Comparison of ENCODE assay signal across 8 cellular contexts in genomic region chr22:40345801-40346177, GRCh38. TPM values are rescaled to one million over a fixed set of nuclear protein-coding genes. Genes with fewer than 3 reads are reported as not detected.
DNase-seq lines count a peak whose midpoint lies in the region; ATAC-seq and TF ChIP-seq lines count a peak whose summit lies in the region.

No MANE protein-coding gene starts in this region.

- peaks cover 8% of the 10 kb centered on the region; the same call in 2 of the 3 replicates for H3K4me1 Mint-ChIP-seq in GM23338
- peaks cover 22 to 43% of the 10 kb centered on the region in 2 donors for H3K4me1 Mint-ChIP-seq in effector memory CD8-positive, alpha-beta T cell (ENCODE audit: low read depth in 2 of 2)

- no peaks in the 10 kb centered on the region for H3K27me3 ChIP-seq in GM23338 (ENCODE audit: insufficient read depth)
- H3K27me3 ChIP-seq in muscle layer of colon (ENCODE audit: control insufficient read depth in 1 of 2, insufficient read depth in 2 of 2, low read length in 2 of 2), result no peaks in the 10 kb centered on the region
- H3K27me3 ChIP-seq in thymus (ENCODE audit: control insufficient read depth, insufficient read depth), result no peaks in the 10 kb centered on the region

- peaks cover 16% of the 10 kb centered on the region for H4K20me1 ChIP-seq in GM23338 (replicated peaks; ENCODE audit: insufficient read depth)

- H3K9me3 Mint-ChIP-seq in GM23338, result no peaks in the 10 kb centered on the region
- no peaks in the 10 kb centered on the region for H3K9me3 Mint-ChIP-seq in effector memory CD8-positive, alpha-beta T cell

- H3K4me1 ChIP-seq in GM23338 (ENCODE audit: insufficient read depth) (peaks cover 6% of the 10 kb centered on the region; the same call in 1 of the 2 replicates), muscle layer of colon (ENCODE audit: insufficient read depth, low read length) (peaks cover 15% of the 10 kb centered on the region), thymus (ENCODE audit: control insufficient read depth, insufficient read depth, low read length) (peaks cover 19% of the 10 kb centered on the region)

- peak overlapping the region; percentile 87 for H3K4me2 ChIP-seq in GM23338

- DNase-seq in D341Med (ENCODE audit: low spot score) (peak; percentile 74), GM23338 (ENCODE audit: low spot score) (no peak), MV-4-11 (lab: John Stamatoyannopoulos, UW) (peak; percentile 37)
- peak; percentile 27 to 52 for DNase-seq in activated CD4-positive, alpha-beta T cell treated with anti-CD3 and anti-CD28 coated beads, Interleukin-2, amount 50 U/mL, for 24 hours (ENCODE audit: low read depth in 1 of 2, low spot score in 1 of 2)
- DNase-seq in effector memory CD8-positive, alpha-beta T cell, result peak; percentile 26 to 46 (median 27)

- peaks cover 32% of the 10 kb centered on the region for H3K36me3 Mint-ChIP-seq in GM23338 (ENCODE audit: low read depth)
- H3K36me3 Mint-ChIP-seq in effector memory CD8-positive, alpha-beta T cell (ENCODE audit: insufficient read depth), result peaks cover 49% of the 10 kb centered on the region

- TF ChIP-seq CTCF in GM23338 (conservative IDR thresholded peaks at IDR 0.05; ENCODE audit: low read depth in 2 of 2), result no peak; a peak in 1 of 4 replicates

- peak overlapping the region; percentile 97 for H3K4me3 Mint-ChIP-seq in GM23338
- H3K4me3 Mint-ChIP-seq in effector memory CD8-positive, alpha-beta T cell, result peak overlapping the region; percentile 95 to 97

- peaks cover 9% of the 10 kb centered on the region for H3K27me3 Mint-ChIP-seq in GM23338 (ENCODE audit: insufficient read depth, low read depth, poor library complexity)
- no peaks in the 10 kb centered on the region for H3K27me3 Mint-ChIP-seq in effector memory CD8-positive, alpha-beta T cell

- WGBS in thymus, result 1% methylated on average over 20 of the region's 20 CpGs

- H2AFZ ChIP-seq in GM23338, result peak overlapping the region; percentile 98

- H3K27ac ChIP-seq in GM23338 (ENCODE audit: low read depth) (peak overlapping the region; percentile 89), muscle layer of colon (ENCODE audit: low read depth, low read length) (peak overlapping the region; percentile 90), thymus (ENCODE audit: low read depth) (peak overlapping the region; percentile 95)

- ATAC-seq in GM23338 (peak; percentile 17), HG03378 (IDR thresholded peaks at IDR 0.05; ENCODE audit: unreplicated experiment) (no peak)
- ATAC-seq in effector memory CD8-positive, alpha-beta T cell (replicated peaks), result peak; percentile 58

- peaks cover 17% of the 10 kb centered on the region for H3F3A ChIP-seq in GM23338 (replicated peaks; ENCODE audit: low read depth)

- no peaks in the 10 kb centered on the region for H3K9me2 ChIP-seq in GM23338 (ENCODE audit: insufficient read depth)

- H3K9ac ChIP-seq in muscle layer of colon (ENCODE audit: low read length), result peak overlapping the region; percentile 86

- H3K36me3 ChIP-seq in GM23338 (ENCODE audit: insufficient read depth) (peaks cover 21% of the 10 kb centered on the region), muscle layer of colon (ENCODE audit: insufficient read depth, low read length) (peaks cover 16% of the 10 kb centered on the region), thymus (ENCODE audit: control insufficient read depth, insufficient read depth) (peaks cover 13% of the 10 kb centered on the region)

- no peaks in the 10 kb centered on the region for H3K9me3 ChIP-seq in muscle layer of colon (ENCODE audit: low read length)
- H3K9me3 ChIP-seq in thymus (ENCODE audit: control insufficient read depth), result no peaks in the 10 kb centered on the region

- peaks cover 43% of the 10 kb centered on the region for H3K79me2 ChIP-seq in GM23338 (replicated peaks; ENCODE audit: insufficient read depth)

- H3K4me3 ChIP-seq in GM23338 (peak overlapping the region; percentile 68), muscle layer of colon (ENCODE audit: low read depth in 1 of 2, low read length in 2 of 2) (peak overlapping the region; percentile 59 to 92), thymus (ENCODE audit: low read length) (peak overlapping the region; percentile 65)

- peak overlapping the region; percentile 97 for H3K27ac Mint-ChIP-seq in GM23338
- peak overlapping the region; percentile 95 to 96 for H3K27ac Mint-ChIP-seq in effector memory CD8-positive, alpha-beta T cell

TF ChIP-seq in GM23338, 12 proteins besides CTCF, POLR2A, EP300 and RAD21 (continues in another document):
- TF ChIP-seq CREB1 (CRISPR knock-in tag; IDR thresholded peaks at IDR 0.05; ENCODE audit: low read depth) (no peak), EZH2phosphoT487 (IDR thresholded peaks at IDR 0.05; ENCODE audit: unreplicated experiment) (no peak), JUNB (IDR thresholded peaks at IDR 0.05; ENCODE audit: unreplicated experiment) (no peak), STAT1 (IDR thresholded peaks at IDR 0.05; ENCODE audit: unreplicated experiment) (no peak), ZNF331 (CRISPR knock-in tag; IDR thresholded peaks at IDR 0.05; ENCODE audit: low read depth) (no peak)
- TF ChIP-seq, protein P1, sequence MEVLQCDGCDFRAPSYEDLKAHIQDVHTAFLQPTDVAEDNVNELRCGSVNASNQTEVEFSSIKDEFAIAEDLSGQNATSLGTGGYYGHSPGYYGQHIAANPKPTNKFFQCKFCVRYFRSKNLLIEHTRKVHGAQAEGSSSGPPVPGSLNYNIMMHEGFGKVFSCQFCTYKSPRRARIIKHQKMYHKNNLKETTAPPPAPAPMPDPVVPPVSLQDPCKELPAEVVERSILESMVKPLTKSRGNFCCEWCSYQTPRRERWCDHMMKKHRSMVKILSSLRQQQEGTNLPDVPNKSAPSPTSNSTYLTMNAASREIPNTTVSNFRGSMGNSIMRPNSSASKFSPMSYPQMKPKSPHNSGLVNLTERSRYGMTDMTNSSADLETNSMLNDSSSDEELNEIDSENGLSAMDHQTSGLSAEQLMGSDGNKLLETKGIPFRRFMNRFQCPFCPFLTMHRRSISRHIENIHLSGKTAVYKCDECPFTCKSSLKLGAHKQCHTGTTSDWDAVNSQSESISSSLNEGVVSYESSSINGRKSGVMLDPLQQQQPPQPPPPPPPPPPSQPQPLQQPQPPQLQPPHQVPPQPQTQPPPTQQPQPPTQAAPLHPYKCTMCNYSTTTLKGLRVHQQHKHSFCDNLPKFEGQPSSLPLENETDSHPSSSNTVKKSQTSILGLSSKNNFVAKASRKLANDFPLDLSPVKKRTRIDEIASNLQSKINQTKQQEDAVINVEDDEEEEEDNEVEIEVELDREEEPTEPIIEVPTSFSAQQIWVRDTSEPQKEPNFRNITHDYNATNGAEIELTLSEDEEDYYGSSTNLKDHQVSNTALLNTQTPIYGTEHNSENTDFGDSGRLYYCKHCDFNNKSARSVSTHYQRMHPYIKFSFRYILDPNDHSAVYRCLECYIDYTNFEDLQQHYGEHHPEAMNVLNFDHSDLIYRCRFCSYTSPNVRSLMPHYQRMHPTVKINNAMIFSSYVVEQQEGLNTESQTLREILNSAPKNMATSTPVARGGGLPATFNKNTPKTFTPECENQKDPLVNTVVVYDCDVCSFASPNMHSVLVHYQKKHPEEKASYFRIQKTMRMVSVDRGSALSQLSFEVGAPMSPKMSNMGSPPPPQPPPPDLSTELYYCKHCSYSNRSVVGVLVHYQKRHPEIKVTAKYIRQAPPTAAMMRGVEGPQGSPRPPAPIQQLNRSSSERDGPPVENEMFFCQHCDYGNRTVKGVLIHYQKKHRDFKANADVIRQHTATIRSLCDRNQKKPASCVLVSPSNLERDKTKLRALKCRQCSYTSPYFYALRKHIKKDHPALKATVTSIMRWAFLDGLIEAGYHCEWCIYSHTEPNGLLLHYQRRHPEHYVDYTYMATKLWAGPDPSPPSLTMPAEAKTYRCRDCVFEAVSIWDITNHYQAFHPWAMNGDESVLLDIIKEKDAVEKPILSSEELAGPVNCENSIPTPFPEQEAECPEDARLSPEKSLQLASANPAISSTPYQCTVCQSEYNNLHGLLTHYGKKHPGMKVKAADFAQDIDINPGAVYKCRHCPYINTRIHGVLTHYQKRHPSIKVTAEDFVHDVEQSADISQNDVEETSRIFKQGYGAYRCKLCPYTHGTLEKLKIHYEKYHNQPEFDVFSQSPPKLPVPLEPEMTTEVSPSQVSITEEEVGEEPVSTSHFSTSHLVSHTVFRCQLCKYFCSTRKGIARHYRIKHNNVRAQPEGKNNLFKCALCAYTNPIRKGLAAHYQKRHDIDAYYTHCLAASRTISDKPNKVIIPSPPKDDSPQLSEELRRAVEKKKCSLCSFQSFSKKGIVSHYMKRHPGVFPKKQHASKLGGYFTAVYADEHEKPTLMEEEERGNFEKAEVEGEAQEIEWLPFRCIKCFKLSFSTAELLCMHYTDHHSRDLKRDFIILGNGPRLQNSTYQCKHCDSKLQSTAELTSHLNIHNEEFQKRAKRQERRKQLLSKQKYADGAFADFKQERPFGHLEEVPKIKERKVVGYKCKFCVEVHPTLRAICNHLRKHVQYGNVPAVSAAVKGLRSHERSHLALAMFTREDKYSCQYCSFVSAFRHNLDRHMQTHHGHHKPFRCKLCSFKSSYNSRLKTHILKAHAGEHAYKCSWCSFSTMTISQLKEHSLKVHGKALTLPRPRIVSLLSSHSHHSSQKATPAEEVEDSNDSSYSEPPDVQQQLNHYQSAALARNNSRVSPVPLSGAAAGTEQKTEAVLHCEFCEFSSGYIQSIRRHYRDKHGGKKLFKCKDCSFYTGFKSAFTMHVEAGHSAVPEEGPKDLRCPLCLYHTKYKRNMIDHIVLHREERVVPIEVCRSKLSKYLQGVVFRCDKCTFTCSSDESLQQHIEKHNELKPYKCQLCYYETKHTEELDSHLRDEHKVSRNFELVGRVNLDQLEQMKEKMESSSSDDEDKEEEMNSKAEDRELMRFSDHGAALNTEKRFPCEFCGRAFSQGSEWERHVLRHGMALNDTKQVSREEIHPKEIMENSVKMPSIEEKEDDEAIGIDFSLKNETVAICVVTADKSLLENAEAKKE (CRISPR knock-in tag; IDR thresholded peaks at IDR 0.05), result no peak

RNA-seq across cellular contexts. Expression of gene ADSL, which starts 0.5 kb away (rescaled TPM):
- 221 and 232 TPM in 2 replicates for total RNA-seq in GM23338 (2014; rRNA removed; shearing (Covaris generic))
- 120 and 131 TPM in 2 replicates for polyA plus RNA-seq in GM23338 (2016; fragmentation: Nextera tagmentation; extraction: Ambion mirVana)
- polyA plus RNA-seq in thymus, result 58.0 TPM

RNA-seq across cellular contexts. Expression of gene SGSM3, which starts 24.6 kb away (rescaled TPM):
- 80.1 and 82.6 TPM in 2 replicates for total RNA-seq in GM23338 (2014; rRNA removed; shearing (Covaris generic))
- polyA plus RNA-seq in GM23338 (2016; fragmentation: Nextera tagmentation; extraction: Ambion mirVana) (45.9 and 59.3 TPM in 2 replicates), thymus (92.1 TPM)
